ENCODE assay signal across 8 cellular contexts in the genomic region with DNA sequence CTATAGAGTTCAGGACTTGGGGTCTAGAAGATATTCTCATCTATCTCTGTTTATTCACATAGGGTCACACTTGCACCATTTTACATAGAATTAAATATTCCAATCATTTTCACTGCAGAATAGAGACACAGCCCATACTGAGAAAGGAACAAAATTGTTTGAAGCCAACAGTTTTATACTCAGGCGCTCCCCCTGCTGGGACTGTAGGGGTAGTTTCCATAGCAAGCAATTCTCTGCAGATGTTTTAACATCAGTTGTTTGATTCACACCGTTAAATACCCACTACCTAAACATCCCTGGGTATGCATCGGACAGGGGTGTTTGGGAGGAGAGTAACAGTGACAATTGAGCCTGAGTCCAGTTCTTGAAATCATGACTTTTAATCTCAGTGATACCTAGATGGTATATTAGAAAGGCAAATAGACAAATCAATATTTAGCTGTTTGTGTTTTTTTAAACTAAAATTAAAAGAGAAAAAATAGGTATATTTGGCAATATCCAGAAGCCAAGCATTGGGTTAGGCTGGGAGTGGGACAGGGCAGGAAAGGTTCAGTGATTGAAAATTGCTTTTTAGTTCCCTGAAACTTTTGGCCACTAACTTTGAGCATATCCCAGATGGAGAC. TPM values are rescaled to one million over a fixed set of nuclear protein-coding genes. Genes with fewer than 3 reads are reported as not detected.
DNase-seq lines count a peak whose midpoint lies in the region; ATAC-seq and TF ChIP-seq lines count a peak whose summit lies in the region.

No MANE protein-coding gene starts in this region.

- H3K36me3 ChIP-seq in cardiac muscle cell = no peaks in the 10 kb centered on the region

- H3K27ac ChIP-seq in cardiac muscle cell = no peak overlapping the region

- no peaks in the 10 kb centered on the region for H3K36me3 Mint-ChIP-seq in activated CD4-positive, alpha-beta T cell treated with anti-CD3 and anti-CD28 coated beads, Interleukin-2, amount 10 ng/mL, durations not matched to agents 7 days and 5 days (ENCODE audit: low read depth)

- CTCF ChIA-PET in activated CD4-positive, alpha-beta T cell treated with anti-CD3 and anti-CD28 coated beads, Interleukin-2, amount 10 ng/mL, durations not matched to agents 7 days and 5 days (lab: Charles Lee) = interaction anchor here (1.3 kb wide), 1 partner anchor 22 kb away, joined by 3 read pairs; no protein-coding TSS in a partner anchor

- H3K4me3 Mint-ChIP-seq in activated CD4-positive, alpha-beta T cell treated with anti-CD3 and anti-CD28 coated beads, Interleukin-2, amount 10 ng/mL, durations not matched to agents 7 days and 5 days = no peak overlapping the region

- peaks cover 2% of the 10 kb centered on the region for H3K9me3 ChIP-seq in cardiac muscle cell (ENCODE audit: low read depth)

- intact Hi-C loops in Right ventricle myocardium superior (cut with DNase I) = loop anchor here (5.0 to 10.0 kb wide), 2 partner anchors 57 to 161 kb away; no protein-coding TSS in a partner anchor

- H3K4me1 ChIP-seq in cardiac muscle cell (ENCODE audit: low read depth) = no peaks in the 10 kb centered on the region

- H3K9me3 Mint-ChIP-seq in activated CD4-positive, alpha-beta T cell treated with anti-CD3 and anti-CD28 coated beads, Interleukin-2, amount 10 ng/mL, durations not matched to agents 7 days and 5 days = no peaks in the 10 kb centered on the region

- H3K27me3 ChIP-seq in cardiac muscle cell = no peaks in the 10 kb centered on the region

- H3K4me3 ChIP-seq in cardiac muscle cell = no peak overlapping the region

- peak; percentile 29 to 50 for DNase-seq in cardiac muscle cell (ENCODE audit: low read depth in 1 of 2, low spot score in 1 of 2)
- no peak for DNase-seq in Right ventricle myocardium superior
- DNase-seq in activated CD4-positive, alpha-beta T cell treated with anti-CD3 and anti-CD28 coated beads, Interleukin-2, amount 10 ng/mL, durations not matched to agents 7 days and 5 days = peak; percentile 38
- DNase-seq in fibroblast of gingiva (ENCODE audit: low read depth) = peak; percentile 1
- DNase-seq in retina = peak; percentile 7
- no peak for DNase-seq in GOT3 (lab: John Stamatoyannopoulos, UW)
- DNase-seq in mesenteric fat pad (ENCODE audit: low spot score) = no peak

- H3K27ac Mint-ChIP-seq in activated CD4-positive, alpha-beta T cell treated with anti-CD3 and anti-CD28 coated beads, Interleukin-2, amount 10 ng/mL, durations not matched to agents 7 days and 5 days = no peak overlapping the region

- no peaks in the 10 kb centered on the region for H3K4me1 Mint-ChIP-seq in activated CD4-positive, alpha-beta T cell treated with anti-CD3 and anti-CD28 coated beads, Interleukin-2, amount 10 ng/mL, durations not matched to agents 7 days and 5 days

- ATAC-seq in Right ventricle myocardium superior (ENCODE audit: poor library complexity) = no peak

- no peaks in the 10 kb centered on the region for H3K27me3 Mint-ChIP-seq in activated CD4-positive, alpha-beta T cell treated with anti-CD3 and anti-CD28 coated beads, Interleukin-2, amount 10 ng/mL, durations not matched to agents 7 days and 5 days

- POLR2A ChIA-PET in activated CD4-positive, alpha-beta T cell treated with anti-CD3 and anti-CD28 coated beads, Interleukin-2, amount 10 ng/mL, durations not matched to agents 7 days and 5 days (lab: Charles Lee) = no interaction called here

- TF ChIP-seq CTCF in cardiac muscle cell (IDR thresholded peaks at IDR 0.05; ENCODE audit: low read depth, low read length) (peak; percentile 68), LNCAP (IDR thresholded peaks at IDR 0.05) (peak; percentile 61)

RNA-seq across cellular contexts. Expression of gene LONRF3, which starts 33.8 kb away (rescaled TPM):
- total RNA-seq in cardiac muscle cell (0.09 and 0.18 TPM in 2 replicates), Right ventricle myocardium superior (2.9 TPM), mesenteric fat pad (13.1 TPM)
- polyA plus RNA-seq in cardiac muscle cell = 0.09 TPM in 1 of 2 replicates, not detected in the other
- under 1 TPM; 0.29 to 0.35 TPM for total RNA-seq in activated CD4-positive, alpha-beta T cell treated with anti-CD3 and anti-CD28 coated beads, Interleukin-2, amount 10 ng/mL, durations not matched to agents 7 days and 5 days

Comparison
In these comparisons a context has a peak if more than half of its experiments do, and no peak if none do; other contexts are left out.
1. DNase-seq: peak in cardiac muscle cell (2 of 2), activated CD4-positive, alpha-beta T cell treated with anti-CD3 and anti-CD28 coated beads, Interleukin-2, amount 10 ng/mL, durations not matched to agents 7 days and 5 days (single experiment), fibroblast of gingiva (single experiment) and retina (single experiment); none in Right ventricle myocardium superior (single experiment), GOT3 (single experiment) and mesenteric fat pad (single experiment).